Comparison of ENCODE assay signal across 8 cellular contexts in genomic region chr17:43713494-43714162, GRCh38.
A peak's percentile ranks its signal among the peaks of the same experiment; 100 is the strongest.
DNase-seq lines count a peak whose midpoint lies in the region; ATAC-seq and TF ChIP-seq lines count a peak whose summit lies in the region.

No MANE protein-coding gene starts in this region.

- H3K4me3 ChIP-seq in GM12864 (ENCODE audit: low read depth, low read length), result peak overlapping the region; percentile 6
- H3K4me3 ChIP-seq in brain microvascular endothelial cell (ENCODE audit: low read depth, low read length), result peak overlapping the region; percentile 48

- in situ Hi-C loops in brain microvascular endothelial cell (cut with HindIII; ENCODE audit: low pct_ligation_motif_present, low sequenced_read_pairs), result no loop called here

- H3K27me3 ChIP-seq in brain microvascular endothelial cell (replicated peaks), result no peaks in the 10 kb centered on the region

- TF ChIP-seq CTCF in GM12864 (IDR thresholded peaks at IDR 0.05; ENCODE audit: low read depth, low read length, missing control alignments), result no peak
- no peak for TF ChIP-seq CTCF in brain microvascular endothelial cell (IDR thresholded peaks at IDR 0.05; ENCODE audit: low read depth, low read length, missing control alignments)

- peak; percentile 36 for ATAC-seq in stimulated activated naive CD8-positive, alpha-beta T cell treated with anti-CD3 and anti-CD28 coated beads, Interleukin-15, Interleukin-2, amounts not matched to agents 100 U/mL and 50 U/mL, for 24 hours
- no peak for ATAC-seq in GM21737 (IDR thresholded peaks at IDR 0.05; ENCODE audit: unreplicated experiment)

- no peak overlapping the region for H3K27ac ChIP-seq in brain microvascular endothelial cell

- H3K36me3 ChIP-seq in brain microvascular endothelial cell (replicated peaks), result no peaks in the 10 kb centered on the region

- no peak for DNase-seq in GM12864 (ENCODE audit: low read depth)
- DNase-seq in NCI-H1105 treated with DMSO at 0.1 percent for 48 hours (lab: John Stamatoyannopoulos, UW), result peak; percentile 26
- no peak for DNase-seq in brain microvascular endothelial cell
- DNase-seq in inferior parietal cortex (ENCODE audit: extremely low spot score), result peak; percentile 13
- DNase-seq in stimulated activated naive CD8-positive, alpha-beta T cell treated with anti-CD3 and anti-CD28 coated beads, Interleukin-15, Interleukin-2, amounts not matched to agents 100 U/mL and 50 U/mL, for 24 hours, result peak; percentile 34
- DNase-seq in activated gamma-delta T cell (lab: John Stamatoyannopoulos, UW), result no peak
- DNase-seq in NCI-H524 (lab: John Stamatoyannopoulos, UW), result no peak

Comparison
In these comparisons a context has a peak if more than half of its experiments do, and no peak if none do; other contexts are left out.
1. DNase-seq: peak in NCI-H1105 treated with DMSO at 0.1 percent for 48 hours (single experiment), inferior parietal cortex (single experiment) and stimulated activated naive CD8-positive, alpha-beta T cell treated with anti-CD3 and anti-CD28 coated beads, Interleukin-15, Interleukin-2, amounts not matched to agents 100 U/mL and 50 U/mL, for 24 hours (single experiment); none in GM12864 (single experiment), brain microvascular endothelial cell (single experiment), activated gamma-delta T cell (single experiment) and NCI-H524 (0 of 2).